In genomic region chr22:26416256-26416655, GRCh38 we compare ENCODE assay signal across 22 cellular contexts. TPM values are rescaled to one million over a fixed set of nuclear protein-coding genes. Genes with fewer than 3 reads are reported as not detected.
"Had no signal": no experiment of that assay in that cellular context is flagged by ENCODE, and none has a peak within 500 bp of the region (broad histone marks: within the 10 kb centered on the region; RNA-seq: fewer than 3 reads in every experiment).

No MANE protein-coding gene starts in this region.

- H3K4me3 Mint-ChIP-seq: activated CD4-positive, alpha-beta memory T cell treated with anti-CD3 and anti-CD28 coated beads, Interleukin-2, amount 10 ng/mL, durations not matched to agents 7 days and 5 days; activated CD4-positive, alpha-beta T cell treated with anti-CD3 and anti-CD28 coated beads for 36 hours; activated naive CD4-positive, alpha-beta T cell treated with anti-CD3 and anti-CD28 coated beads, Interleukin-2, amount 10 ng/mL, durations not matched to agents 7 days and 5 days; activated naive CD8-positive, alpha-beta T cell treated with anti-CD3 and anti-CD28 coated beads for 36 hours; T-helper 2 cell treated with Interferon-gamma antibody and Interleukin-4, amounts not matched to agents 5 μg/mL and 100 μg/mL, for 36 hours had no signal

- H3K27me3 ChIP-seq: SJCRH30 had no signal

- H3K4me3 ChIP-seq: SJCRH30 had no signal

- H3K36me3 ChIP-seq: brain microvascular endothelial cell, SJCRH30, WERI-Rb-1 had no signal

- H3K9ac ChIP-seq: KMS-11 had no signal

- H3K9me3 ChIP-seq: SJCRH30 had no signal

- H3K27ac ChIP-seq: brain microvascular endothelial cell, KMS-11, SJCRH30, WERI-Rb-1 had no signal

- H3K4me1 Mint-ChIP-seq: activated CD4-positive, alpha-beta memory T cell treated with anti-CD3 and anti-CD28 coated beads, Interleukin-2, amount 10 ng/mL, durations not matched to agents 7 days and 5 days; activated CD4-positive, alpha-beta T cell treated with anti-CD3 and anti-CD28 coated beads for 36 hours; activated naive CD4-positive, alpha-beta T cell treated with anti-CD3 and anti-CD28 coated beads, Interleukin-2, amount 10 ng/mL, durations not matched to agents 7 days and 5 days had no signal

- H3K4me2 ChIP-seq: KMS-11 had no signal

- H3K9me3 Mint-ChIP-seq: activated CD4-positive, alpha-beta memory T cell treated with anti-CD3 and anti-CD28 coated beads, Interleukin-2, amount 10 ng/mL, durations not matched to agents 7 days and 5 days; activated naive CD4-positive, alpha-beta T cell treated with anti-CD3 and anti-CD28 coated beads, Interleukin-2, amount 10 ng/mL, durations not matched to agents 7 days and 5 days; activated naive CD8-positive, alpha-beta T cell treated with anti-CD3 and anti-CD28 coated beads for 36 hours; activated T-helper 2 cell treated with anti-CD3 and anti-CD28 coated beads, Interferon-gamma antibody, Interleukin-2, Interleukin-4, amounts not matched to agents 10 μg/mL and 5 μg/mL and 100 μg/mL, durations not matched to agents 14 hours and 24 hours and 36 hours; T-helper 2 cell treated with Interferon-gamma antibody and Interleukin-4, amounts not matched to agents 5 μg/mL and 100 μg/mL, for 36 hours had no signal

- ATAC-seq: activated CD4-positive, alpha-beta T cell treated with anti-CD3 and anti-CD28 coated beads for 36 hours had no signal

- H3K36me3 Mint-ChIP-seq: activated naive CD4-positive, alpha-beta T cell treated with anti-CD3 and anti-CD28 coated beads, Interleukin-2, amount 10 ng/mL, durations not matched to agents 7 days and 5 days; activated naive CD8-positive, alpha-beta T cell treated with anti-CD3 and anti-CD28 coated beads for 36 hours had no signal

- DNase-seq: activated CD4-positive, alpha-beta memory T cell treated with anti-CD3 and anti-CD28 coated beads, Interleukin-2, amount 10 ng/mL, durations not matched to agents 7 days and 5 days; activated CD4-positive, alpha-beta T cell treated with anti-CD3 and anti-CD28 coated beads for 36 hours; activated CD4-positive, alpha-beta T cell treated with anti-CD3 and anti-CD28 coated beads, Interleukin-2, amount 50 U/mL, for 1 hour; activated gamma-delta T cell treated with Interleukin-2 at 50 U/mL for 16 hours; activated naive CD4-positive, alpha-beta T cell treated with anti-CD3 and anti-CD28 coated beads, Interleukin-2, amount 10 ng/mL, durations not matched to agents 7 days and 5 days; activated naive CD8-positive, alpha-beta T cell treated with anti-CD3 and anti-CD28 coated beads for 36 hours; activated T-cell treated with anti-CD3 and anti-CD28 coated beads for 4 hours; activated T-cell treated with anti-CD3 and anti-CD28 coated beads, Interleukin-2, amount 50 U/mL, for 48 hours; central memory CD4-positive, alpha-beta T cell; NCI-H1092 treated with DMSO at 0.1 percent for 48 hours; NCI-H1417 treated with DMSO at 0.1 percent for 48 hours; NCI-H1694; NCI-H2029 treated with DMSO at 0.1 percent for 48 hours; NCI-H510A treated with DMSO at 0.1 percent for 48 hours; NCI-H69; Right ventricle myocardium superior; WERI-Rb-1 had no signal

- H3K27ac Mint-ChIP-seq: activated CD4-positive, alpha-beta memory T cell treated with anti-CD3 and anti-CD28 coated beads, Interleukin-2, amount 10 ng/mL, durations not matched to agents 7 days and 5 days; activated CD4-positive, alpha-beta T cell treated with anti-CD3 and anti-CD28 coated beads for 36 hours; activated naive CD4-positive, alpha-beta T cell treated with anti-CD3 and anti-CD28 coated beads, Interleukin-2, amount 10 ng/mL, durations not matched to agents 7 days and 5 days; activated naive CD8-positive, alpha-beta T cell treated with anti-CD3 and anti-CD28 coated beads for 36 hours; activated T-helper 2 cell treated with anti-CD3 and anti-CD28 coated beads, Interferon-gamma antibody, Interleukin-2, Interleukin-4, amounts not matched to agents 10 μg/mL and 5 μg/mL and 100 μg/mL, durations not matched to agents 14 hours and 24 hours and 36 hours; T-helper 2 cell treated with Interferon-gamma antibody and Interleukin-4, amounts not matched to agents 5 μg/mL and 100 μg/mL, for 36 hours had no signal

RNA-seq across cellular contexts. Expression of gene ASPHD2, which starts 12.8 kb away (rescaled TPM):
- total RNA-seq: Right ventricle myocardium superior had no signal
